In genomic region chr2:65129613-65130439, GRCh38 we compare ENCODE assay signal across 8 cellular contexts. TPM values are rescaled to one million over a fixed set of nuclear protein-coding genes. Genes with fewer than 3 reads are reported as not detected.
DNase-seq lines count a peak whose midpoint lies in the region; ATAC-seq and TF ChIP-seq lines count a peak whose summit lies in the region.

TSS of gene RAB1A (minus strand) at chr2:65130106. CDS start at chr2:65129915, 191 bp downstream.

- no peaks in the 10 kb centered on the region for H3K36me3 ChIP-seq in spleen

- H3K27me3 Mint-ChIP-seq in activated B cell treated with CpG ODN at 0.5 μM for 24 hours (no peaks in the 10 kb centered on the region), immature natural killer cell (ENCODE audit: low read depth in 3 of 3) (peaks cover 2 to 12% (median 3%) of the 10 kb centered on the region in 3 donors)

- intact Hi-C loops in activated B cell treated with CpG ODN at 0.5 μM for 24 hours (cut with micrococcal nuclease): loop anchor here (1.0 to 5.0 kb wide), 12 partner anchors 13 to 1542 kb away; partner anchors contain the start of genes ACTR2, AFTPH, CEP68 and MDH1
- intact Hi-C loops in spleen (cut with DNase I; ENCODE audit: low total_unique reads): loop anchor here (10.0 kb wide), 1 partner anchor 65 kb away; no protein-coding TSS in a partner anchor

- H3K36me3 Mint-ChIP-seq in activated B cell treated with CpG ODN at 0.5 μM for 24 hours (ENCODE audit: low read depth): peaks cover 14% of the 10 kb centered on the region
- H3K36me3 Mint-ChIP-seq in immature natural killer cell: peaks cover 0 to 4% (median 0%) of the 10 kb centered on the region in 3 donors

- peak within 1 kb of the TSS; percentile 99 for H3K4me3 ChIP-seq in AG10803 (ENCODE audit: low read length)
- H3K4me3 ChIP-seq in spleen: peak within 1 kb of the TSS; percentile 66 to 94 (median 80)

- WGBS in spleen, 5 donors: 0 to 2% (median 1%) methylated on average over 41 to 73 of the region's 73 CpGs

- H3K27me3 ChIP-seq in spleen (replicated peaks in 1 of 7): no peaks in the 10 kb centered on the region

- TF ChIP-seq CTCF in AG10803 (conservative IDR thresholded peaks at IDR 0.05; ENCODE audit: low read length) (peak; percentile 45), activated B cell treated with CpG ODN at 0.5 μM for 24 hours (IDR thresholded peaks at IDR 0.05) (no peak), spleen (IDR thresholded peaks at IDR 0.05 in 8 of 11, conservative IDR thresholded peaks at IDR 0.05 in 3 of 11) (peak in 10 of 11 experiments; percentile 12 to 79 (median 62))

- H3K4me1 ChIP-seq in spleen: peaks cover 40 to 53% (median 50%) of the 10 kb centered on the region in 6 donors

- H3K27ac Mint-ChIP-seq in activated B cell treated with CpG ODN at 0.5 μM for 24 hours: peak within 1 kb of the TSS; percentile 100
- H3K27ac Mint-ChIP-seq in immature natural killer cell: peak within 1 kb of the TSS; percentile 96 to 100 (median 99)

- H3K4me1 Mint-ChIP-seq in activated B cell treated with CpG ODN at 0.5 μM for 24 hours: peaks cover 51% of the 10 kb centered on the region
- peaks cover 44 to 53% of the 10 kb centered on the region in 2 donors for H3K4me1 Mint-ChIP-seq in immature natural killer cell

- H3K4me3 Mint-ChIP-seq in activated B cell treated with CpG ODN at 0.5 μM for 24 hours (peak within 1 kb of the TSS; percentile 100), immature natural killer cell (peak within 1 kb of the TSS; percentile 94 to 99 (median 99))

- TF ChIP-seq POLR2A in spleen (IDR thresholded peaks at IDR 0.05): peak; percentile 44 to 85 (median 74)

- CTCF ChIA-PET in activated B cell treated with CpG ODN at 0.5 μM for 24 hours (lab: Charles Lee): interaction anchor here (0.8 to 2.0 kb wide), 5 partner anchors 39 to 607 kb away, joined by 3 to 18 read pairs (median 4); no protein-coding TSS in a partner anchor

- ATAC-seq in GM19023 (IDR thresholded peaks at IDR 0.05; ENCODE audit: unreplicated experiment): peak; percentile 95
- peak; percentile 94 for ATAC-seq in HG03280 (IDR thresholded peaks at IDR 0.05; ENCODE audit: unreplicated experiment)
- ATAC-seq in activated B cell treated with CpG ODN at 0.5 μM for 24 hours (ENCODE audit: low read depth): peak; percentile 93

- peak within 1 kb of the TSS; percentile 84 for H3K27ac ChIP-seq in caudate nucleus (ENCODE audit: low read depth, low read length)
- H3K27ac ChIP-seq in spleen: peak within 1 kb of the TSS; percentile 92 to 99 (median 97)

- no peaks in the 10 kb centered on the region for H3K9me3 Mint-ChIP-seq in activated B cell treated with CpG ODN at 0.5 μM for 24 hours
- no peaks in the 10 kb centered on the region for H3K9me3 Mint-ChIP-seq in immature natural killer cell

- DNase-seq in AG10803 (ENCODE audit: low read depth): peak; percentile 100
- DNase-seq in NCI-H345 (lab: John Stamatoyannopoulos, UW): peak; percentile 99
- peak; percentile 91 for DNase-seq in activated B cell treated with CpG ODN at 0.5 μM for 24 hours
- DNase-seq in caudate nucleus (lab: John Stamatoyannopoulos, UW): peak; percentile 92 to 100 (median 99)
- peak; percentile 97 to 98 (median 98) for DNase-seq in immature natural killer cell
- peak; percentile 100 for DNase-seq in spleen

- no peaks in the 10 kb centered on the region for H3K9me3 ChIP-seq in spleen

- POLR2A ChIA-PET in activated B cell treated with CpG ODN at 0.5 μM for 24 hours (lab: Charles Lee): interaction anchor here (0.6 to 3.6 kb wide), 34 partner anchors 9 to 1541 kb away, joined by 3 to 79 read pairs (median 5); partner anchors contain the start of genes ACTR2, AFTPH, CEP68 and MDH1

RNA-seq across cellular contexts. Expression of gene RAB1A, which starts in this region (rescaled TPM):
- total RNA-seq in activated B cell treated with CpG ODN at 0.5 μM for 24 hours: 45.0 and 46.4 TPM in 2 replicates
- polyA plus RNA-seq in immature natural killer cell: 10 to 100 TPM; 32.7 to 84.7 (median 43.8) TPM
- 100 to 1,000 TPM in 2 of 7 donors, 10 to 100 TPM in 5; 83.9 to 101 (median 92.0) TPM for total RNA-seq in spleen
- polyA plus RNA-seq in spleen: 10 to 100 TPM; 47.7 to 83.0 (median 63.5) TPM

Comparison
In these comparisons a context has a peak if more than half of its experiments do, and no peak if none do; other contexts are left out.
1. Peak in every context shown above with its lines: DNase-seq, ATAC-seq, H3K4me3 ChIP-seq and H3K27ac ChIP-seq.